Comparison of ENCODE assay signal across 8 cellular contexts in the genomic region with DNA sequence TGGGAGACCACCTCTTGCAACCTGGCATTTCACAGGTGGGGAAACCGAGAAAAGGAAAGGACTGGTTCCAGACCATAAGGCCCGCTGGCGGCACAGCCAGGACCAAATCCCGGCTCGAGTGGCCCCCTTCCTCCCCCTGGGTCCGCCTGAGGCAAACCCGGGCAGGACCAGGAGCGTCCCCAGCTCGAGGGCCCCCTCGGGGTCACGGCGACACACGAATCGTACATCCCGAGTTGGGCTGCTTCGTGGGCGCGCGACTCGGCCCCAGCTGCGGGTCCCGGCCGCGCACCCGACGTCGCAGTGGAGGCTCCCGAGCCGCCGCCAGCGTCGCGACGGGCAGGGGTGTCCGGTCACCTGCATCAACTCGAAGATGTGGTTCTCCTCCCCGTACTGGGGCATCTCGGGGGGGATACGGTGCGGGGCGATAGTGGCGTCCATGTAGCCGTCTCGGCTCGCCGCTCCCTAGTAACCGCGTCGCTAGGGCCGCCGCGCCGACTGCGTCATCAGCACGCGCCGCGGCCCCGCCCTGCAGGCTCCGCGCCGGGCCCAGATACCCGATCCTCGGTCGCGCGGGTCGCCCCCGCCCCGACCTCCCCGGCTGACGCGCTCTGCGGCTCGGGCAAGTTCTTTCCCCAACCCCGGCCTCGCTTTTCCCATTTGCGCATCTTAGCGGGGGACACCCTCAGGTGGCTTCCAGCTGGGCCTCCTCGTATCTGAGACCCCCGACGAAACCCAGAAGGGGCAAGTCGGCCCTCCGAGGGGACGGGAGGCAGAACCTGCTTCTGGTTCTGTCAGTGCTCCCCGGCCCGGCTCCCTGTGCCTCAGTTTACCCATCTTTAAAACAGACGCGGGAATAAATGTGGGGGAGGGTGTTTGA. TPM values are rescaled to one million over a fixed set of nuclear protein-coding genes. Genes with fewer than 3 reads are reported as not detected.
DNase-seq lines count a peak whose midpoint lies in the region; ATAC-seq, FAIRE-seq and TF ChIP-seq lines count a peak whose summit lies in the region.

A gene with protein sequence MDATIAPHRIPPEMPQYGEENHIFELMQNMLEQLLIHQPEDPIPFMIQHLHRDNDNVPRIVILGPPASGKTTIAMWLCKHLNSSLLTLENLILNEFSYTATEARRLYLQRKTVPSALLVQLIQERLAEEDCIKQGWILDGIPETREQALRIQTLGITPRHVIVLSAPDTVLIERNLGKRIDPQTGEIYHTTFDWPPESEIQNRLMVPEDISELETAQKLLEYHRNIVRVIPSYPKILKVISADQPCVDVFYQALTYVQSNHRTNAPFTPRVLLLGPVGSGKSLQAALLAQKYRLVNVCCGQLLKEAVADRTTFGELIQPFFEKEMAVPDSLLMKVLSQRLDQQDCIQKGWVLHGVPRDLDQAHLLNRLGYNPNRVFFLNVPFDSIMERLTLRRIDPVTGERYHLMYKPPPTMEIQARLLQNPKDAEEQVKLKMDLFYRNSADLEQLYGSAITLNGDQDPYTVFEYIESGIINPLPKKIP (minus strand): TSS at position 467 of the 877 bp plus-strand sequence. CDS start 29 bp downstream, at position 438.

- H2AFZ ChIP-seq in GM12878 (ENCODE audit: control insufficient read depth, low read depth, low read length) = peak within 1 kb of the TSS; percentile 92

- H3K27me3 ChIP-seq in GM12878 (replicated peaks in 1 of 2; ENCODE audit: control insufficient read depth in 2 of 2, insufficient read depth in 2 of 2, low read length in 1 of 2) = 0 out of 4 replicates have a peak, but pooled peaks cover 0 to 4% of the 10 kb centered on the region in 2 experiments
- no peaks in the 10 kb centered on the region for H3K27me3 ChIP-seq in vagina

- peak within 1 kb of the TSS; percentile 90 for H3K4me3 ChIP-seq in GM12878
- H3K4me3 ChIP-seq in retinal pigment epithelial cell (ENCODE audit: low read length) = peak within 1 kb of the TSS; percentile 97
- peak within 1 kb of the TSS; percentile 80 to 98 for H3K4me3 ChIP-seq in vagina

- TF ChIP-seq RAD21 in GM12878 (IDR thresholded peaks at IDR 0.05; ENCODE audit: insufficient read depth, low read depth, low read length) = no peak

- TF ChIP-seq CTCF in GM12878 (IDR thresholded peaks at IDR 0.05 in 2 of 3, conservative IDR thresholded peaks at IDR 0.05 in 1 of 3; ENCODE audit: control insufficient read depth in 2 of 3, extremely low read depth in 1 of 3, insufficient read depth in 1 of 3, low read depth in 3 of 3, low read length in 3 of 3) (no peak), retinal pigment epithelial cell (conservative IDR thresholded peaks at IDR 0.05; ENCODE audit: low read depth, low read length) (no peak), vagina (IDR thresholded peaks at IDR 0.05) (no peak)

- POLR2A ChIA-PET in GM12878 (lab: Charles Lee) = interaction anchor here (0.5 kb wide), 1 partner anchor 67 kb away, joined by 3 read pairs; no protein-coding TSS in a partner anchor

- intact Hi-C loops in GM12878 (cut with micrococcal nuclease; ENCODE audit: unreplicated experiment) = no loop called here
- intact Hi-C loops in vagina (cut with DNase I) = loop anchor here (10.0 kb wide), 1 partner anchor 203 kb away; a partner anchor contains a TSS

- H3K79me2 ChIP-seq in GM12878 (ENCODE audit: control insufficient read depth, insufficient read depth, low read length) = no peaks in the 10 kb centered on the region

- no peaks in the 10 kb centered on the region for H4K20me1 ChIP-seq in GM12878 (ENCODE audit: control insufficient read depth, insufficient read depth)

- in situ Hi-C loops in GM12878 (cut with MboI) = no loop called here

- SMC1A ChIA-PET in GM12878 (lab: Charles Lee; ENCODE audit: uncharacterized antibody, unreplicated experiment) = interaction anchor here (0.9 kb wide), 1 partner anchor 9 kb away, joined by 3 read pairs; no protein-coding TSS in a partner anchor

- CTCF ChIA-PET in GM12878 (lab: Yijun Ruan, JAX) = interaction anchor here (6.1 kb wide), 1 partner anchor 24 kb away, joined by 32 read pairs; no protein-coding TSS in a partner anchor

- RAD21 ChIA-PET in GM12878 (lab: Charles Lee; ENCODE audit: unreplicated experiment) = interaction anchor here (0.6 kb wide), 1 partner anchor 1100 kb away, joined by 3 read pairs; no protein-coding TSS in a partner anchor

- peak; percentile 79 for ATAC-seq in GM21447 (IDR thresholded peaks at IDR 0.05; ENCODE audit: unreplicated experiment)
- peak; percentile 91 for ATAC-seq in GM12878

- FAIRE-seq in GM12878 (lab: Jason Lieb, UNC) = peak; percentile 41

- H3K9ac ChIP-seq in GM12878 (ENCODE audit: control insufficient read depth, insufficient read depth, low read length) = peak within 1 kb of the TSS; percentile 80

- no peaks in the 10 kb centered on the region for H3K4me1 ChIP-seq in GM12878 (ENCODE audit: control insufficient read depth, insufficient read depth, low read length)
- H3K4me1 ChIP-seq in vagina = peaks cover 14% of the 10 kb centered on the region

- H3K9me3 ChIP-seq in GM12878 (replicated peaks; ENCODE audit: control insufficient read depth, insufficient read depth, low read length) = no peaks in the 10 kb centered on the region
- no peaks in the 10 kb centered on the region for H3K9me3 ChIP-seq in vagina

- TF ChIP-seq EP300 in GM12878 (IDR thresholded peaks at IDR 0.05; ENCODE audit: borderline replicate concordance in 1 of 2, control insufficient read depth in 1 of 2, low read depth in 2 of 2, low read length in 2 of 2) = no peak

- TF ChIP-seq POLR2A in GM12878 (IDR thresholded peaks at IDR 0.05; ENCODE audit: low read depth, low read length) (peak; percentile 70), vagina (IDR thresholded peaks at IDR 0.05) (peak in 1 of 2 donors; percentile 10)

- no peak within 1 kb of the TSS for H3K27ac ChIP-seq in GM12878 (ENCODE audit: control insufficient read depth, insufficient read depth)
- peak within 1 kb of the TSS; percentile 91 for H3K27ac ChIP-seq in vagina

- BruUV-seq in GM12878 (replicated peaks; lab: Mats Ljungman, UMichigan) = TSS peak; percentile 57

- peak within 1 kb of the TSS; percentile 98 for H3K4me2 ChIP-seq in GM12878 (ENCODE audit: control insufficient read depth, insufficient read depth)

- DNase-seq in D341Med (ENCODE audit: low spot score) = peak; percentile 98
- peak; percentile 66 for DNase-seq in M059J (ENCODE audit: low read depth)
- peak; percentile 73 for DNase-seq in T-helper 9 cell
- DNase-seq in GM12878 (ENCODE audit: low read depth, low spot score) = no peak
- DNase-seq in hypothalamus (lab: John Stamatoyannopoulos, UW) = peak in 46 of 51 donors; percentile 7 to 77 (median 52)
- no peak for DNase-seq in retinal pigment epithelial cell (ENCODE audit: low read depth)
- no peak for DNase-seq in vagina (ENCODE audit: extremely low spot score in 2 of 2)

- 3% methylated on average over 80 of the region's 89 CpGs for WGBS in GM12878 (ENCODE audit: insufficient coverage, insufficient replicate concordance, low lambda C conversion rate, missing lambda C conversion rate)

- H3K36me3 ChIP-seq in GM12878 (ENCODE audit: control insufficient read depth in 2 of 2, insufficient read depth in 2 of 2, low read length in 1 of 2) = no peaks in the 10 kb centered on the region
- no peaks in the 10 kb centered on the region for H3K36me3 ChIP-seq in vagina

TF ChIP-seq in GM12878, 131 proteins besides CTCF, POLR2A, EP300 and RAD21 (continues in another document):
- TF ChIP-seq, protein P1, sequence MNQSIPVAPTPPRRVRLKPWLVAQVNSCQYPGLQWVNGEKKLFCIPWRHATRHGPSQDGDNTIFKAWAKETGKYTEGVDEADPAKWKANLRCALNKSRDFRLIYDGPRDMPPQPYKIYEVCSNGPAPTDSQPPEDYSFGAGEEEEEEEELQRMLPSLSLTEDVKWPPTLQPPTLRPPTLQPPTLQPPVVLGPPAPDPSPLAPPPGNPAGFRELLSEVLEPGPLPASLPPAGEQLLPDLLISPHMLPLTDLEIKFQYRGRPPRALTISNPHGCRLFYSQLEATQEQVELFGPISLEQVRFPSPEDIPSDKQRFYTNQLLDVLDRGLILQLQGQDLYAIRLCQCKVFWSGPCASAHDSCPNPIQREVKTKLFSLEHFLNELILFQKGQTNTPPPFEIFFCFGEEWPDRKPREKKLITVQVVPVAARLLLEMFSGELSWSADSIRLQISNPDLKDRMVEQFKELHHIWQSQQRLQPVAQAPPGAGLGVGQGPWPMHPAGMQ (IDR thresholded peaks at IDR 0.05; ENCODE audit: borderline replicate concordance) = no peak
- no peak for TF ChIP-seq ASH2L (IDR thresholded peaks at IDR 0.05; ENCODE audit: borderline replicate concordance, low read depth)
- TF ChIP-seq, protein P2, sequence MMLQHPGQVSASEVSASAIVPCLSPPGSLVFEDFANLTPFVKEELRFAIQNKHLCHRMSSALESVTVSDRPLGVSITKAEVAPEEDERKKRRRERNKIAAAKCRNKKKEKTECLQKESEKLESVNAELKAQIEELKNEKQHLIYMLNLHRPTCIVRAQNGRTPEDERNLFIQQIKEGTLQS (IDR thresholded peaks at IDR 0.05; ENCODE audit: borderline replicate concordance, extremely low read depth, low read depth, low read length) = peak; percentile 78; the same call in 1 of the 2 replicates
- peak; percentile 86 for TF ChIP-seq LARP7 (IDR thresholded peaks at IDR 0.05)
- TF ChIP-seq RB1 (IDR thresholded peaks at IDR 0.05; ENCODE audit: borderline replicate concordance) = 0 out of 2 replicates have a peak, but pooled peaks have one; percentile 51
- TF ChIP-seq RFX5 (IDR thresholded peaks at IDR 0.05; ENCODE audit: low read depth, low read length) = peak; percentile 67; the same call in 1 of the 2 replicates

RNA-seq across cellular contexts. Expression of the gene that starts here (rescaled TPM):
- total RNA-seq in M059J (2014; rRNA removed; shearing (Covaris generic)) = 0.34 TPM in 1 of 2 replicates, not detected in the other
- total RNA-seq in GM12878 (2013; cell fraction: nucleolus; rRNA removed) = 0.19 TPM in 1 of 2 replicates, not detected in the other
- not detected in 2 replicates for total RNA-seq in GM12878 (2014; rRNA removed)
- not detected in 2 replicates for total RNA-seq in GM12878 (2014; rRNA removed; fragmentation: Illumina TruSeq; extraction: Trizol)
- not detected in 2 replicates for total RNA-seq in GM12878 (2021)
- not detected for polyA plus RNA-seq in GM12878 (2011; ENCODE audit: low read depth)
- 0.09 and 0.12 TPM in 2 replicates for polyA plus RNA-seq in GM12878 (2011; rRNA removed)
- 0.10 and 0.18 TPM in 2 replicates for polyA plus RNA-seq in GM12878 (2011; cell fraction: cytosol; rRNA removed)
- 0.20 and 0.24 TPM in 2 replicates for polyA plus RNA-seq in GM12878 (2011; cell fraction: nucleus; rRNA removed)
- polyA plus RNA-seq in GM12878 (2012) = 0.18 and 0.24 TPM in 2 replicates
- 0.03 TPM in 1 of 2 replicates, not detected in the other for polyA plus RNA-seq in GM12878 (2014; fragmentation: Illumina TruSeq; extraction: Trizol)
- polyA plus RNA-seq in GM12878 (2014; fragmentation: Nextera tagmentation; extraction: Ambion mirVana) = not detected
- polyA plus RNA-seq in GM12878 (2014; rRNA removed) = 0.04 TPM in 1 of 2 replicates, not detected in the other
- under 1 TPM; 0.06 to 0.08 TPM for polyA plus RNA-seq in GM12878 (2016; fragmentation: Nextera tagmentation; extraction: Ambion mirVana)
- not detected in 2 replicates for polyA minus RNA-seq in GM12878 (2011; rRNA and poly(A)+ RNA removed)
- not detected in 2 replicates for polyA minus RNA-seq in GM12878 (2011; cell fraction: cytosol; rRNA and poly(A)+ RNA removed)
- polyA minus RNA-seq in GM12878 (2011; cell fraction: nucleus; rRNA and poly(A)+ RNA removed) = 0.12 and 0.29 TPM in 2 replicates
- total RNA-seq in vagina = 0.25 TPM

Comparison
In these comparisons a context has a peak if more than half of its experiments do, and no peak if none do; other contexts are left out.
1. Peak in DNase-seq in M059J; RNA of the gene not detected or under 1 TPM.
2. Peak in ATAC-seq, H3K4me3 ChIP-seq, H3K9ac ChIP-seq and H3K4me2 ChIP-seq in GM12878; RNA of the gene not detected or under 1 TPM.
3. DNase-seq: peak in D341Med (single experiment), T-helper 9 cell (single experiment) and hypothalamus (46 of 51); none in GM12878 (single experiment), retinal pigment epithelial cell (single experiment) and vagina (0 of 2).
4. Peak in every context shown above with its lines, with median percentiles within 50 percentile points of each other: H3K4me3 ChIP-seq.